ENCODE assay signal across 21 cellular contexts in the genomic region with DNA sequence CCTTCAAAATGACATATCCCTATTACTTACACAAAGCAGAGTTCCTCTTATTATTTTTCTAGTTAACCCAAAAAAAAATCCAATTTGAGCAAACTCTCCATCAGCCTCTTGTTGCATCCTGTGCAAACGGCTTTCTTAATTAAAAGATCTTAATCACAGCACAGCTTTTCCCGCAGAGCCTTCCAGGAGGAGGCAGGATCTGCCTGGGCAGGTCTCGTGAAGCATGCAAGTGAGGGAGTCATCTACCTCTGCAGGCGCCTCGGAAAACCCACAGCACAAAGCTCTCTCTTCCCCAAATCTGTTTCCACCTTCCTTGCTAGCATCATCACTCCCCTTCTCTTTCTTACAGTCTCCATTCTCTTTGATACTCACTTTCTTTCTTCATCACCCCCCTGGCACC.
DNase-seq lines count a peak whose midpoint lies in the region; ATAC-seq and TF ChIP-seq lines count a peak whose summit lies in the region.
"Had no signal": no experiment of that assay in that cellular context is flagged by ENCODE, and none has a peak within 500 bp of the region (broad histone marks: within the 10 kb centered on the region; RNA-seq: fewer than 3 reads in every experiment).

No MANE protein-coding gene starts in this region.

- H4K20me1 ChIP-seq in mammary epithelial cell (ENCODE audit: insufficient read depth, low read length), result no peaks in the 10 kb centered on the region
- H4K20me1 ChIP-seq: BLaER1 treated with 17β-estradiol and CSF1 and Interleukin-3, amounts not matched to agents 10 nM and 100 nM had no signal

- H3K27me3 ChIP-seq in RWPE2 (ENCODE audit: insufficient read depth, poor library complexity, severe bottlenecking) (no peaks in the 10 kb centered on the region), mammary epithelial cell (ENCODE audit: insufficient read depth, low read length) (no peaks in the 10 kb centered on the region), foreskin keratinocyte (no peaks in the 10 kb centered on the region)
- H3K27me3 ChIP-seq: BE2C; BLaER1 treated with 17β-estradiol and CSF1 and Interleukin-3, amounts not matched to agents 10 nM and 100 nM had no signal

- in situ Hi-C loops in mammary epithelial cell (cut with MboI; ENCODE audit: low sequenced_read_pairs in 2 of 2), result no loop called here

- no peak for DNase-seq in RWPE2 (ENCODE audit: low spot score)
- DNase-seq in mammary epithelial cell, result peak; percentile 89
- peak; percentile 72 for DNase-seq in epithelial cell of esophagus (ENCODE audit: low read depth)
- peak; percentile 58 to 76 for DNase-seq in foreskin keratinocyte
- no peak for DNase-seq in activated CD4-positive, alpha-beta T cell treated with anti-CD3 and anti-CD28 coated beads, Interleukin-2, amount 50 U/mL, for 1 hour
- DNase-seq in DMS 273 treated with DMSO at 0.1 percent for 48 hours (lab: John Stamatoyannopoulos, UW), result no peak
- DNase-seq: 8988T; ACHN; AML-193; BE2C; CD4-positive, alpha-beta T cell; CD8-positive, alpha-beta memory T cell; DMS53; DMS79 treated with DMSO at 0.1 percent for 48 hours; GF-D8; GM23248; H9 had no signal

- no peak overlapping the region for H3K9ac ChIP-seq in mammary epithelial cell (ENCODE audit: insufficient read depth, low read length)
- H3K9ac ChIP-seq: BLaER1 treated with 17β-estradiol and CSF1 and Interleukin-3, amounts not matched to agents 10 nM and 100 nM; GM23248 had no signal

- CTCF ChIA-PET in mammary epithelial cell (lab: Charles Lee; ENCODE audit: low non-redundant PET), result interaction anchor here (0.6 kb wide), 1 partner anchor 357 kb away, joined by 5 read pairs; no protein-coding TSS in a partner anchor

- BruUV-seq in mammary epithelial cell (replicated peaks; lab: Mats Ljungman, UMichigan), result no TSS peak

- H3K27ac ChIP-seq in RWPE2 (ENCODE audit: poor library complexity, severe bottlenecking) (no peak overlapping the region), mammary epithelial cell (ENCODE audit: insufficient read depth, low read depth, low read length) (no peak overlapping the region), foreskin keratinocyte (no peak overlapping the region)
- H3K27ac ChIP-seq: A549; BLaER1 treated with 17β-estradiol and CSF1 and Interleukin-3, amounts not matched to agents 10 nM and 100 nM; GM23248 had no signal

- dilution Hi-C loops in mammary epithelial cell (cut with HindIII; ENCODE audit: low sequenced_read_pairs), result no loop called here

- peak overlapping the region; percentile 76 for H2AFZ ChIP-seq in mammary epithelial cell (ENCODE audit: low read depth, low read length)
- H2AFZ ChIP-seq: GM23248 had no signal

- intact Hi-C loops in mammary epithelial cell (cut with micrococcal nuclease), result no loop called here

- 13% methylated on average over 1 of the region's 5 CpGs for WGBS in mammary epithelial cell (ENCODE audit: low coverage, missing lambda C conversion rate)

- H3K4me3 ChIP-seq in RWPE2 (ENCODE audit: severe bottlenecking) (no peak overlapping the region), mammary epithelial cell (replicated peaks in 1 of 3; ENCODE audit: insufficient read depth in 1 of 3, low read depth in 2 of 3, low read length in 3 of 3) (no peak overlapping the region), epithelial cell of esophagus (ENCODE audit: low read length) (no peak overlapping the region)
- H3K4me3 ChIP-seq: A549; BLaER1 treated with 17β-estradiol and CSF1 and Interleukin-3, amounts not matched to agents 10 nM and 100 nM; GM23248 had no signal

- peak overlapping the region; percentile 19 for H3K4me2 ChIP-seq in mammary epithelial cell (ENCODE audit: insufficient read depth, low read depth, low read length)
- H3K4me2 ChIP-seq: A549; BLaER1 treated with 17β-estradiol and CSF1 and Interleukin-3, amounts not matched to agents 10 nM and 100 nM had no signal

- H3K9me3 ChIP-seq in RWPE2 (ENCODE audit: severe bottlenecking) (peaks cover 3% of the 10 kb centered on the region), mammary epithelial cell (replicated peaks; ENCODE audit: insufficient read depth, low read length) (peaks cover 29% of the 10 kb centered on the region)
- H3K9me3 ChIP-seq: BE2C had no signal

- H3K36me3 ChIP-seq in RWPE2 (ENCODE audit: low read depth) (no peaks in the 10 kb centered on the region), mammary epithelial cell (ENCODE audit: insufficient read depth, low read length) (no peaks in the 10 kb centered on the region)
- H3K36me3 ChIP-seq: BE2C had no signal

- H3K79me2 ChIP-seq in mammary epithelial cell (ENCODE audit: insufficient read depth, low read length), result no peaks in the 10 kb centered on the region

- no peak for TF ChIP-seq POLR2A in GM18505 (IDR thresholded peaks at IDR 0.05; ENCODE audit: borderline replicate concordance, extremely low read depth, insufficient read depth, insufficient read length)

- TF ChIP-seq CTCF in RWPE2 (IDR thresholded peaks at IDR 0.05; ENCODE audit: poor library complexity, severe bottlenecking), result no peak
- peak in 1 of 2 donors; percentile 44 for TF ChIP-seq CTCF in mammary epithelial cell (conservative IDR thresholded peaks at IDR 0.05 in 1 of 2, IDR thresholded peaks at IDR 0.05 in 1 of 2; ENCODE audit: extremely low read depth in 1 of 2, insufficient read depth in 1 of 2, low read depth in 1 of 2, low read length in 2 of 2)
- TF ChIP-seq CTCF in epithelial cell of esophagus (IDR thresholded peaks at IDR 0.05; ENCODE audit: insufficient read depth, low read depth, low read length, missing control alignments), result no peak
- TF ChIP-seq CTCF in foreskin keratinocyte (conservative IDR thresholded peaks at IDR 0.05), result peak; percentile 57

- H3K4me1 ChIP-seq in RWPE2 (ENCODE audit: insufficient read depth, poor library complexity, severe bottlenecking) (no peaks in the 10 kb centered on the region), mammary epithelial cell (ENCODE audit: insufficient read depth, low read length) (peaks cover 30% of the 10 kb centered on the region), foreskin keratinocyte (peaks cover 9% of the 10 kb centered on the region)
- H3K4me1 ChIP-seq: A549; BE2C; BLaER1 treated with 17β-estradiol and CSF1 and Interleukin-3, amounts not matched to agents 10 nM and 100 nM had no signal

- ATAC-seq in RWPE2 (ENCODE audit: low read depth) (0 out of 3 replicates have a peak, but pooled peaks have one; percentile 35), foreskin keratinocyte (peak; percentile 86), GM18505 (IDR thresholded peaks at IDR 0.05; ENCODE audit: unreplicated experiment) (no peak)
- ATAC-seq: A549, HCT116 had no signal

Comparison
In these comparisons a context has a peak if more than half of its experiments do, and no peak if none do; other contexts are left out.
1. DNase-seq: peak in mammary epithelial cell (single experiment), epithelial cell of esophagus (single experiment) and foreskin keratinocyte (2 of 2); none in RWPE2 (single experiment), activated CD4-positive, alpha-beta T cell treated with anti-CD3 and anti-CD28 coated beads, Interleukin-2, amount 50 U/mL, for 1 hour (single experiment) and DMS 273 treated with DMSO at 0.1 percent for 48 hours (single experiment).